ENCODE assay signal across 1 cellular context in genomic region chr16:667780-668518, GRCh38.
TF ChIP-seq lines count a peak whose summit lies in the region.

Gene RHOT2 (plus strand): TSS chr16:668132. CDS start chr16:668200, 68 bp downstream.

TF ChIP-seq in HepG2, 621 proteins besides CTCF, POLR2A, EP300 and RAD21 (continued from another document and continues in another):
- TF ChIP-seq TRAFD1 (CRISPR knock-in tag; IDR thresholded peaks at IDR 0.05; ENCODE audit: borderline replicate concordance) (no peak), ZNF549 (CRISPR knock-in tag; IDR thresholded peaks at IDR 0.05) (no peak), HINFP (CRISPR knock-in tag; IDR thresholded peaks at IDR 0.05; ENCODE audit: low read depth) (no peak), SIN3B (IDR thresholded peaks at IDR 0.05; ENCODE audit: low read length) (no peak), ZNF251 (CRISPR knock-in tag; IDR thresholded peaks at IDR 0.05) (no peak), HOXA5 (CRISPR knock-in tag; IDR thresholded peaks at IDR 0.05) (no peak), ZBTB44 (CRISPR knock-in tag; IDR thresholded peaks at IDR 0.05) (no peak; the same call in 1 of the 2 replicates), ELF3 (CRISPR knock-in tag; IDR thresholded peaks at IDR 0.05) (peak; percentile 79), POLR2G (IDR thresholded peaks at IDR 0.05; ENCODE audit: low read depth, low read length) (peak; percentile 84), ZFP82 (CRISPR knock-in tag; IDR thresholded peaks at IDR 0.05; ENCODE audit: borderline replicate concordance) (no peak), NFYB (CRISPR knock-in tag; IDR thresholded peaks at IDR 0.05) (0 out of 2 replicates have a peak, but pooled peaks have one; percentile 7), ZNF616 (CRISPR knock-in tag; IDR thresholded peaks at IDR 0.05; ENCODE audit: low read depth) (peak; percentile 86; the same call in 1 of the 2 replicates), ZNF607 (CRISPR knock-in tag; IDR thresholded peaks at IDR 0.05; ENCODE audit: borderline replicate concordance) (0 out of 2 replicates have a peak, but pooled peaks have one; percentile 59), TRIM24 (CRISPR knock-in tag; IDR thresholded peaks at IDR 0.05) (0 out of 2 replicates have a peak, but pooled peaks have one; percentile 21), TBX2 (CRISPR knock-in tag; IDR thresholded peaks at IDR 0.05; ENCODE audit: borderline replicate concordance) (peak; percentile 21; the same call in 1 of the 2 replicates), TBL1XR1 (IDR thresholded peaks at IDR 0.05; ENCODE audit: borderline replicate concordance, low read length, partially characterized antibody) (peak; percentile 29), HCFC1 (IDR thresholded peaks at IDR 0.05; ENCODE audit: low read depth, low read length) (peak; percentile 73), MED13 (CRISPR knock-in tag; IDR thresholded peaks at IDR 0.05) (peak; percentile 19; the same call in 1 of the 2 replicates), ZNF772 (CRISPR knock-in tag; IDR thresholded peaks at IDR 0.05) (peak; percentile 33; the same call in 1 of the 2 replicates), RERE (CRISPR knock-in tag; IDR thresholded peaks at IDR 0.05; ENCODE audit: low read depth) (peak; percentile 49; the same call in 1 of the 2 replicates), FUBP1 (CRISPR knock-in tag; IDR thresholded peaks at IDR 0.05; ENCODE audit: borderline replicate concordance) (peak; percentile 98), ATF2 (CRISPR knock-in tag; IDR thresholded peaks at IDR 0.05) (peak; percentile 74), YEATS2 (CRISPR knock-in tag; IDR thresholded peaks at IDR 0.05; ENCODE audit: borderline replicate concordance) (peak; percentile 66), HNRNPUL1 (IDR thresholded peaks at IDR 0.05; ENCODE audit: low read depth, low read length) (no peak), ZBTB1 (CRISPR knock-in tag; IDR thresholded peaks at IDR 0.05; ENCODE audit: borderline replicate concordance) (no peak), ZNF30 (CRISPR knock-in tag; IDR thresholded peaks at IDR 0.05) (no peak), SALL2 (CRISPR knock-in tag; IDR thresholded peaks at IDR 0.05) (peak; percentile 91)
- TF ChIP-seq, protein P1, sequence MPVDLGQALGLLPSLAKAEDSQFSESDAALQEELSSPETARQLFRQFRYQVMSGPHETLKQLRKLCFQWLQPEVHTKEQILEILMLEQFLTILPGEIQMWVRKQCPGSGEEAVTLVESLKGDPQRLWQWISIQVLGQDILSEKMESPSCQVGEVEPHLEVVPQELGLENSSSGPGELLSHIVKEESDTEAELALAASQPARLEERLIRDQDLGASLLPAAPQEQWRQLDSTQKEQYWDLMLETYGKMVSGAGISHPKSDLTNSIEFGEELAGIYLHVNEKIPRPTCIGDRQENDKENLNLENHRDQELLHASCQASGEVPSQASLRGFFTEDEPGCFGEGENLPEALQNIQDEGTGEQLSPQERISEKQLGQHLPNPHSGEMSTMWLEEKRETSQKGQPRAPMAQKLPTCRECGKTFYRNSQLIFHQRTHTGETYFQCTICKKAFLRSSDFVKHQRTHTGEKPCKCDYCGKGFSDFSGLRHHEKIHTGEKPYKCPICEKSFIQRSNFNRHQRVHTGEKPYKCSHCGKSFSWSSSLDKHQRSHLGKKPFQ (CRISPR knock-in tag; IDR thresholded peaks at IDR 0.05; ENCODE audit: insufficient replicate concordance) = peak; percentile 79
- TF ChIP-seq, protein P2, sequence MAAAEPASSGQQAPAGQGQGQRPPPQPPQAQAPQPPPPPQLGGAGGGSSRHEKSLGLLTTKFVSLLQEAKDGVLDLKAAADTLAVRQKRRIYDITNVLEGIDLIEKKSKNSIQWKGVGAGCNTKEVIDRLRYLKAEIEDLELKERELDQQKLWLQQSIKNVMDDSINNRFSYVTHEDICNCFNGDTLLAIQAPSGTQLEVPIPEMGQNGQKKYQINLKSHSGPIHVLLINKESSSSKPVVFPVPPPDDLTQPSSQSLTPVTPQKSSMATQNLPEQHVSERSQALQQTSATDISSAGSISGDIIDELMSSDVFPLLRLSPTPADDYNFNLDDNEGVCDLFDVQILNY (CRISPR knock-in tag; conservative IDR thresholded peaks at IDR 0.05) = 0 out of 2 replicates have a peak, but pooled peaks have one; percentile 13
- TF ChIP-seq, protein P3, sequence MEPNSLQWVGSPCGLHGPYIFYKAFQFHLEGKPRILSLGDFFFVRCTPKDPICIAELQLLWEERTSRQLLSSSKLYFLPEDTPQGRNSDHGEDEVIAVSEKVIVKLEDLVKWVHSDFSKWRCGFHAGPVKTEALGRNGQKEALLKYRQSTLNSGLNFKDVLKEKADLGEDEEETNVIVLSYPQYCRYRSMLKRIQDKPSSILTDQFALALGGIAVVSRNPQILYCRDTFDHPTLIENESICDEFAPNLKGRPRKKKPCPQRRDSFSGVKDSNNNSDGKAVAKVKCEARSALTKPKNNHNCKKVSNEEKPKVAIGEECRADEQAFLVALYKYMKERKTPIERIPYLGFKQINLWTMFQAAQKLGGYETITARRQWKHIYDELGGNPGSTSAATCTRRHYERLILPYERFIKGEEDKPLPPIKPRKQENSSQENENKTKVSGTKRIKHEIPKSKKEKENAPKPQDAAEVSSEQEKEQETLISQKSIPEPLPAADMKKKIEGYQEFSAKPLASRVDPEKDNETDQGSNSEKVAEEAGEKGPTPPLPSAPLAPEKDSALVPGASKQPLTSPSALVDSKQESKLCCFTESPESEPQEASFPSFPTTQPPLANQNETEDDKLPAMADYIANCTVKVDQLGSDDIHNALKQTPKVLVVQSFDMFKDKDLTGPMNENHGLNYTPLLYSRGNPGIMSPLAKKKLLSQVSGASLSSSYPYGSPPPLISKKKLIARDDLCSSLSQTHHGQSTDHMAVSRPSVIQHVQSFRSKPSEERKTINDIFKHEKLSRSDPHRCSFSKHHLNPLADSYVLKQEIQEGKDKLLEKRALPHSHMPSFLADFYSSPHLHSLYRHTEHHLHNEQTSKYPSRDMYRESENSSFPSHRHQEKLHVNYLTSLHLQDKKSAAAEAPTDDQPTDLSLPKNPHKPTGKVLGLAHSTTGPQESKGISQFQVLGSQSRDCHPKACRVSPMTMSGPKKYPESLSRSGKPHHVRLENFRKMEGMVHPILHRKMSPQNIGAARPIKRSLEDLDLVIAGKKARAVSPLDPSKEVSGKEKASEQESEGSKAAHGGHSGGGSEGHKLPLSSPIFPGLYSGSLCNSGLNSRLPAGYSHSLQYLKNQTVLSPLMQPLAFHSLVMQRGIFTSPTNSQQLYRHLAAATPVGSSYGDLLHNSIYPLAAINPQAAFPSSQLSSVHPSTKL (CRISPR knock-in tag; IDR thresholded peaks at IDR 0.05) = peak; percentile 10; the same call in 1 of the 2 replicates
